ENCODE assay signal across 1 cellular context in the genomic region with DNA sequence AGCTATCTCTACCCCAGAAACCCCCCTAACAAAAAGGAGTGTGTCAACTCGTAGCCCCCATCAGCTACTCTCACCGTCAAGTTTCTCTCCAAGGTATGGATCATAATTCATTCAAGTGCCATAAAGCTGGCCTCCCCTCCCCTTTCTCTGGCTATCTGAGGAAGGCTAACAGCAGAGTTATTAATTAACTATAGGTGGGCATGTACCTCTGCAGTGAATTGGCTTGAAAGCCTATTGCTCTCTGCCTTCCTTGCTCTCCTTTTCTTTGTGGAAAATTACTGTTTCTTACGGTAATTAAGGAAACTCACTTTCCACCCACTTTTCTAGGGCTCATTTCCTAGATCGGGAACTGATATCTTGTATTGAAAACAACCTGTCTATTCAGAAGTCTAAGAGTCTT.
TF ChIP-seq lines count a peak whose summit lies in the region.

No MANE protein-coding gene starts in this region.

TF ChIP-seq in endothelial cell of umbilical vein, 7 proteins besides CTCF, POLR2A, EP300 and RAD21:
- TF ChIP-seq GATA2 (IDR thresholded peaks at IDR 0.05; ENCODE audit: insufficient read depth, insufficient read length, low read depth, low read length) (peak; percentile 8), FOS (IDR thresholded peaks at IDR 0.05; ENCODE audit: borderline replicate concordance, insufficient read depth, low read length) (no peak)
